In genomic region chr4:116501954-116502353, GRCh38 we compare ENCODE assay signal across 24 cellular contexts.
A peak's percentile ranks its signal among the peaks of the same experiment; 100 is the strongest.
DNase-seq lines count a peak whose midpoint lies in the region; ATAC-seq and TF ChIP-seq lines count a peak whose summit lies in the region.
"Had no signal": no experiment of that assay in that cellular context is flagged by ENCODE, and none has a peak within 500 bp of the region (broad histone marks: within the 10 kb centered on the region; RNA-seq: fewer than 3 reads in every experiment).

No MANE protein-coding gene starts in this region.

- H3K27me3 ChIP-seq in A673 (replicated peaks; ENCODE audit: insufficient read depth, low read depth, low read length, poor library complexity) (no peaks in the 10 kb centered on the region), SU-DHL-6 (ENCODE audit: low read length) (no peaks in the 10 kb centered on the region), smooth muscle cell (ENCODE audit: low read depth) (no peaks in the 10 kb centered on the region)
- H3K27me3 ChIP-seq: left lung, right atrium auricular region, testis had no signal

- H4K20me1 ChIP-seq in SU-DHL-6 (ENCODE audit: low read depth, low read length) (no peaks in the 10 kb centered on the region), smooth muscle cell (ENCODE audit: low read depth) (no peaks in the 10 kb centered on the region)

- intact Hi-C loops in A673 (cut with micrococcal nuclease; ENCODE audit: unreplicated experiment), result no loop called here

- H3K9ac ChIP-seq in SU-DHL-6 (ENCODE audit: low read length), result no peak overlapping the region
- H3K9ac ChIP-seq in smooth muscle cell (ENCODE audit: low read depth), result no peak overlapping the region

- H3K9me2 ChIP-seq in SU-DHL-6 (replicated peaks; ENCODE audit: insufficient read depth, low read length), result no peaks in the 10 kb centered on the region

- POLR2A ChIA-PET in A673 (lab: Charles Lee; ENCODE audit: low non-redundant PET), result no interaction called here
- POLR2A ChIA-PET in HEK293T (lab: Yijun Ruan, JAX), result no interaction called here

- no peak overlapping the region for H3K4me2 ChIP-seq in SU-DHL-6 (ENCODE audit: low read depth, low read length, poor library complexity, severe bottlenecking)
- no peak overlapping the region for H3K4me2 ChIP-seq in smooth muscle cell
- H3K4me2 ChIP-seq: PC-9 had no signal

- H3K9me3 ChIP-seq in A673 (ENCODE audit: low read depth, low read length, poor library complexity, severe bottlenecking) (no peaks in the 10 kb centered on the region), SU-DHL-6 (ENCODE audit: insufficient read depth, low read length) (no peaks in the 10 kb centered on the region), smooth muscle cell (replicated peaks; ENCODE audit: low read depth) (no peaks in the 10 kb centered on the region)
- H3K9me3 ChIP-seq: left lung, right atrium auricular region, testis had no signal

- H3K79me2 ChIP-seq in SU-DHL-6 (ENCODE audit: insufficient read depth, low read length) (no peaks in the 10 kb centered on the region), smooth muscle cell (ENCODE audit: low read depth) (no peaks in the 10 kb centered on the region)

- no peak for ATAC-seq in GM18868 (IDR thresholded peaks at IDR 0.05; ENCODE audit: unreplicated experiment)
- ATAC-seq: activated CD8-positive, alpha-beta T cell treated with anti-CD3 and anti-CD28 coated beads, Interleukin-2, amount 10 ng/mL, durations not matched to agents 7 days and 5 days; CD8-positive, alpha-beta T cell; left lung; Right ventricle myocardium inferior had no signal

- no peaks in the 10 kb centered on the region for H3K4me1 ChIP-seq in A673 (ENCODE audit: insufficient read depth, low read length, poor library complexity, severe bottlenecking)
- H3K4me1 ChIP-seq in smooth muscle cell (ENCODE audit: low read depth), result no peaks in the 10 kb centered on the region
- H3K4me1 ChIP-seq: left lung, right atrium auricular region, testis had no signal

- CTCF ChIA-PET in A673 (lab: Charles Lee), result no interaction called here
- CTCF ChIA-PET in HEK293T (lab: Yijun Ruan, JAX), result no interaction called here

- H2AFZ ChIP-seq in SU-DHL-6 (ENCODE audit: low read depth, low read length, severe bottlenecking), result peak overlapping the region; percentile 41
- no peak overlapping the region for H2AFZ ChIP-seq in smooth muscle cell (ENCODE audit: low read depth)
- H2AFZ ChIP-seq: PC-9 had no signal

- H3K4me3 ChIP-seq in A673 (ENCODE audit: low read depth, low read length, poor library complexity, severe bottlenecking), result no peak overlapping the region
- no peak overlapping the region for H3K4me3 ChIP-seq in SU-DHL-6 (ENCODE audit: insufficient read depth, low read length, poor library complexity, severe bottlenecking)
- H3K4me3 ChIP-seq in smooth muscle cell, result no peak overlapping the region
- H3K4me3 ChIP-seq: left lung, PC-9, right atrium auricular region, testis had no signal

- 62% methylated on average over 4 of the region's 4 CpGs for WGBS in smooth muscle cell (ENCODE audit: low lambda C conversion rate)

- TF ChIP-seq CTCF in A673 (conservative IDR thresholded peaks at IDR 0.05; ENCODE audit: low read depth, low read length), result no peak
- TF ChIP-seq CTCF in SU-DHL-6 (IDR thresholded peaks at IDR 0.05; ENCODE audit: insufficient read depth, low read length, poor library complexity, severe bottlenecking), result no peak
- TF ChIP-seq CTCF in smooth muscle cell (IDR thresholded peaks at IDR 0.05; ENCODE audit: borderline replicate concordance, insufficient read depth, poor library complexity, severe bottlenecking), result no peak

- H3F3A ChIP-seq in SU-DHL-6 (ENCODE audit: insufficient read depth) (no peaks in the 10 kb centered on the region), smooth muscle cell (ENCODE audit: low read depth) (no peaks in the 10 kb centered on the region)

- DNase-seq in A673 (ENCODE audit: low spot score), result peak; percentile 10
- peak; percentile 5 for DNase-seq in HEK293T (ENCODE audit: extremely low spot score)
- DNase-seq in iPS-NIHi7 (ENCODE audit: extremely low spot score), result peak; percentile 20
- no peak for DNase-seq in smooth muscle cell (lab: John Stamatoyannopoulos, UW; ENCODE audit: unreplicated experiment)
- no peak for DNase-seq in dermis blood vessel endothelial cell
- DNase-seq: ACHN; activated CD4-positive, alpha-beta T cell treated with anti-CD3 and anti-CD28 coated beads for 4 hours; activated CD8-positive, alpha-beta T cell treated with anti-CD3 and anti-CD28 coated beads, Interleukin-2, amount 10 ng/mL, durations not matched to agents 7 days and 5 days; activated naive CD4-positive, alpha-beta T cell treated with anti-CD3 and anti-CD28 coated beads, Interleukin-2, amount 50 U/mL, for 16 hours; amygdala; CD8-positive, alpha-beta T cell; HCEC 1CT; hippocampal formation; left lung; NCI-H2029; NCI-H526; PC-9; stimulated activated CD8-positive, alpha-beta memory T cell treated with anti-CD3 and anti-CD28 coated beads, Interleukin-4, amount 100 ng/mL, for 48 hours; testis had no signal

- H3K36me3 ChIP-seq in A673 (ENCODE audit: insufficient read depth, low read length, poor library complexity, severe bottlenecking), result no peaks in the 10 kb centered on the region
- no peaks in the 10 kb centered on the region for H3K36me3 ChIP-seq in SU-DHL-6 (ENCODE audit: low read length)
- H3K36me3 ChIP-seq in smooth muscle cell (ENCODE audit: low read depth), result no peaks in the 10 kb centered on the region
- H3K36me3 ChIP-seq: left lung, right atrium auricular region had no signal

- H3K27ac ChIP-seq in A673 (ENCODE audit: low read depth, low read length, poor library complexity, severe bottlenecking), result no peak overlapping the region
- H3K27ac ChIP-seq in SU-DHL-6 (ENCODE audit: low read depth, low read length), result no peak overlapping the region
- H3K27ac ChIP-seq in smooth muscle cell (ENCODE audit: low read depth), result no peak overlapping the region
- H3K27ac ChIP-seq: left lung, PC-9, right atrium auricular region, testis, VCaP had no signal

- BruUV-seq in A673 (replicated peaks; lab: Mats Ljungman, UMichigan), result no TSS peak

TF ChIP-seq in HEK293T, 16 proteins besides CTCF, POLR2A, EP300 and RAD21:
- TF ChIP-seq HDGF (IDR thresholded peaks at IDR 0.05; ENCODE audit: borderline replicate concordance) (no peak), CTBP1 (IDR thresholded peaks at IDR 0.05; ENCODE audit: borderline replicate concordance) (no peak), LEF1 (IDR thresholded peaks at IDR 0.05; ENCODE audit: borderline replicate concordance) (no peak), NFRKB (IDR thresholded peaks at IDR 0.05) (no peak), FOXA1 (IDR thresholded peaks at IDR 0.05) (no peak), ZNF384 (IDR thresholded peaks at IDR 0.05) (no peak), TARDBP (IDR thresholded peaks at IDR 0.05) (no peak), FOXM1 (IDR thresholded peaks at IDR 0.05; ENCODE audit: borderline replicate concordance) (no peak), L3MBTL2 (conservative IDR thresholded peaks at IDR 0.05) (no peak), FOXK2 (IDR thresholded peaks at IDR 0.05) (no peak), SUZ12 (IDR thresholded peaks at IDR 0.05) (no peak), ARNT (IDR thresholded peaks at IDR 0.05) (no peak), BHLHE40 (IDR thresholded peaks at IDR 0.05; ENCODE audit: borderline replicate concordance) (no peak), PKNOX1 (IDR thresholded peaks at IDR 0.05) (no peak), ELF4 (IDR thresholded peaks at IDR 0.05) (no peak), SP1 (IDR thresholded peaks at IDR 0.05) (no peak)

Comparison
In these comparisons a context has a peak if more than half of its experiments do, and no peak if none do; other contexts are left out.
1. DNase-seq: peak in A673 (single experiment), HEK293T (single experiment) and iPS-NIHi7 (single experiment); none in smooth muscle cell (single experiment) and dermis blood vessel endothelial cell (single experiment).